In the genomic region with DNA sequence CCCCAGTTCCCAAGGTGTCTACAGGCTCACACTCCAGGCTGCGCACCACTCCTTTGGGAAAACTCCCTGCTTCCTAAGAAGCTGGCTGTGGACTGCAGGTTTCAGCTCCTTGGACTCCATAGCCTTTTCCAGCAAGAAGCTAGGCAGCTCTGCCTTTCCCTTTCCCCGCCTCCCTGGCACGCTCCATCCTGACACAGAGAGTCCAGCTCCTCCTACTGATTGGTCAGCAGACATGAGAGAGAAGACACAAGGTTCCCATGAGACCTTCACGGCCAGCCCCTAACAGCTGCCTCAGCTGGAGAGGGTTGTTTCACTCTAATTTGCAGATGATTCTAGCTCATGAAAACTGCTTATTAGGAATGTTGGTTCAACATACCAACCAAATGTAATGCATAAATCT, we compare ENCODE assay signal across 10 cellular contexts. TPM values are rescaled to one million over a fixed set of nuclear protein-coding genes. Genes with fewer than 3 reads are reported as not detected.
DNase-seq lines count a peak whose midpoint lies in the region; ATAC-seq lines count a peak whose summit lies in the region.
"Had no signal": no experiment of that assay in that cellular context is flagged by ENCODE, and none has a peak within 500 bp of the region (broad histone marks: within the 10 kb centered on the region; RNA-seq: fewer than 3 reads in every experiment).

No MANE protein-coding gene starts in this region.

- no peak overlapping the region for H2BK120ac ChIP-seq in mesenchymal stem cell (ENCODE audit: low read depth, low read length)

- no peak overlapping the region for H2BK12ac ChIP-seq in mesenchymal stem cell (ENCODE audit: low read length in 2 of 2)

- no peaks in the 10 kb centered on the region for H3K27me3 Mint-ChIP-seq in activated T-cell treated with anti-CD3 and anti-CD28 coated beads, Interleukin-2, amount 50 U/mL, for 4 hours (ENCODE audit: low read depth)
- H3K27me3 Mint-ChIP-seq: activated T-cell treated with anti-CD3 and anti-CD28 coated beads, Interleukin-2, amount 50 U/mL, for 24 hours had no signal

- peaks cover 0 to 4% of the 10 kb centered on the region in 2 experiments for H3K27me3 ChIP-seq in mesenchymal stem cell (ENCODE audit: control insufficient read depth in 1 of 2, insufficient read depth in 1 of 2, low read length in 2 of 2)
- H3K27me3 ChIP-seq: neutrophil had no signal

- no peaks in the 10 kb centered on the region for H3K9me3 Mint-ChIP-seq in activated T-cell treated with anti-CD3 and anti-CD28 coated beads, Interleukin-2, amount 50 U/mL, for 4 hours

- peak overlapping the region in 1 of 2 experiments; percentile 77 for H3K18ac ChIP-seq in mesenchymal stem cell (ENCODE audit: low read depth in 1 of 2, low read length in 2 of 2)

- H3K9ac ChIP-seq in mesenchymal stem cell (ENCODE audit: low read length): peak overlapping the region; percentile 45

- DNase-seq in AG08396 (ENCODE audit: low spot score): peak; percentile 89
- peak; percentile 27 to 72 for DNase-seq in NCI-H187 (lab: John Stamatoyannopoulos, UW)
- peak; percentile 76 for DNase-seq in ecto neural progenitor cell (ENCODE audit: low spot score)
- DNase-seq in mesenchymal stem cell: peak; percentile 93
- DNase-seq in activated T-cell treated with anti-CD3 and anti-CD28 coated beads, Interleukin-2, amount 50 U/mL, for 4 hours: no peak
- DNase-seq in DMS79 (lab: John Stamatoyannopoulos, UW): no peak
- DNase-seq: activated T-cell treated with anti-CD3 and anti-CD28 coated beads, Interleukin-2, amount 50 U/mL, for 24 hours had no signal

- H2AK5ac ChIP-seq in mesenchymal stem cell (ENCODE audit: low read length, severe bottlenecking): no peak overlapping the region

- H4K8ac ChIP-seq in mesenchymal stem cell (ENCODE audit: low read length): no peak overlapping the region

- no peak overlapping the region for H3K4me3 Mint-ChIP-seq in activated T-cell treated with anti-CD3 and anti-CD28 coated beads, Interleukin-2, amount 50 U/mL, for 4 hours
- H3K4me3 Mint-ChIP-seq: activated T-cell treated with anti-CD3 and anti-CD28 coated beads, Interleukin-2, amount 50 U/mL, for 24 hours had no signal

- H2AFZ ChIP-seq in mesenchymal stem cell (ENCODE audit: low read depth, low read length): no peak overlapping the region

- peaks cover 4% of the 10 kb centered on the region for H3K9me3 ChIP-seq in mesenchymal stem cell (ENCODE audit: control insufficient read depth, low read length)
- H3K9me3 ChIP-seq: neutrophil had no signal

- H3K79me1 ChIP-seq in mesenchymal stem cell (replicated peaks; ENCODE audit: low read length, poor library complexity, severe bottlenecking): no peaks in the 10 kb centered on the region

- H4K91ac ChIP-seq in mesenchymal stem cell (ENCODE audit: low read length): no peak overlapping the region

- H2BK15ac ChIP-seq in mesenchymal stem cell (ENCODE audit: low read depth, poor library complexity, severe bottlenecking): no peak overlapping the region

- no peak overlapping the region for H3K23ac ChIP-seq in mesenchymal stem cell (ENCODE audit: low read length in 2 of 2)

- no peak overlapping the region for H3K4ac ChIP-seq in mesenchymal stem cell (ENCODE audit: low read depth in 1 of 2, low read length in 2 of 2)

- no peaks in the 10 kb centered on the region for H3K36me3 Mint-ChIP-seq in activated T-cell treated with anti-CD3 and anti-CD28 coated beads, Interleukin-2, amount 50 U/mL, for 4 hours (ENCODE audit: insufficient read depth)

- no peak overlapping the region for H3K27ac ChIP-seq in mesenchymal stem cell (ENCODE audit: low read length, poor library complexity, severe bottlenecking)
- H3K27ac ChIP-seq: neutrophil had no signal

- ATAC-seq in GM21529 (IDR thresholded peaks at IDR 0.05; ENCODE audit: unreplicated experiment) (no peak), GM18909 (IDR thresholded peaks at IDR 0.05; ENCODE audit: poor library complexity, unreplicated experiment) (no peak)
- ATAC-seq in activated T-cell treated with anti-CD3 and anti-CD28 coated beads, Interleukin-2, amount 50 U/mL, for 4 hours: no peak

- no peaks in the 10 kb centered on the region for H3K36me3 ChIP-seq in mesenchymal stem cell (ENCODE audit: control insufficient read depth in 1 of 2, insufficient read depth in 2 of 2, low read depth in 1 of 2, low read length in 2 of 2)
- H3K36me3 ChIP-seq: neutrophil had no signal

- H3K4me2 ChIP-seq in mesenchymal stem cell (ENCODE audit: low read length, poor library complexity, severe bottlenecking): no peak overlapping the region

- H3K14ac ChIP-seq in mesenchymal stem cell (ENCODE audit: low read length in 2 of 2): no peak overlapping the region

- H3K4me1 ChIP-seq in mesenchymal stem cell (ENCODE audit: control insufficient read depth, insufficient read depth, low read depth, low read length): peaks cover 8% of the 10 kb centered on the region

- H3K4me3 ChIP-seq in mesenchymal stem cell (ENCODE audit: insufficient read depth in 1 of 2, low read depth in 1 of 2, low read length in 2 of 2): peak overlapping the region in 1 of 2 experiments; percentile 47

- H2BK5ac ChIP-seq in mesenchymal stem cell (ENCODE audit: low read depth, low read length, poor library complexity, severe bottlenecking): no peak overlapping the region

- H3K4me1 Mint-ChIP-seq in activated T-cell treated with anti-CD3 and anti-CD28 coated beads, Interleukin-2, amount 50 U/mL, for 4 hours (ENCODE audit: low read depth): no peaks in the 10 kb centered on the region

- WGBS in mesenchymal stem cell: 18% methylated on average over 4 of the region's 4 CpGs

RNA-seq across cellular contexts. Expression of a gene that starts 27.6 kb away (rescaled TPM):
- polyA plus RNA-seq in mesenchymal stem cell (2013, experiment 1 of 2): 3.1 TPM
- polyA plus RNA-seq in mesenchymal stem cell (2013, experiment 2 of 2): 9.1 TPM
- total RNA-seq in activated T-cell treated with anti-CD3 and anti-CD28 coated beads, Interleukin-2, amount 50 U/mL, for 4 hours: under 1 TPM in 2 of 3 donors, not detected in 1; 0.10 to 0.30 TPM

Comparison
In these comparisons a context has a peak if more than half of its experiments do, and no peak if none do; other contexts are left out.
1. DNase-seq: peak in AG08396 (single experiment), NCI-H187 (2 of 2), ecto neural progenitor cell (single experiment) and mesenchymal stem cell (single experiment); none in activated T-cell treated with anti-CD3 and anti-CD28 coated beads, Interleukin-2, amount 50 U/mL, for 4 hours (single experiment) and DMS79 (single experiment).